Comparison of ENCODE assay signal across 8 cellular contexts in genomic region chr16:27203429-27204231, GRCh38. TPM values are rescaled to one million over a fixed set of nuclear protein-coding genes. Genes with fewer than 3 reads are reported as not detected.
DNase-seq lines count a peak whose midpoint lies in the region; ATAC-seq and TF ChIP-seq lines count a peak whose summit lies in the region.

TSS of gene KDM8 (plus strand) at chr16:27203526. CDS start at chr16:27210124, 6,598 bp downstream.

- peaks cover 7% of the 10 kb centered on the region for H3K9me3 Mint-ChIP-seq in GM23338
- H3K9me3 Mint-ChIP-seq in activated T-helper 17 cell treated with anti-CD3 and anti-CD28 coated beads, Interleukin-2, amount 50 U/mL, for 72 hours, result no peaks in the 10 kb centered on the region
- H3K9me3 Mint-ChIP-seq in naive thymus-derived CD8-positive, alpha-beta T cell, result peaks cover 0 to 5% (median 0%) of the 10 kb centered on the region in 9 donors

- peak within 1 kb of the TSS; percentile 98 for H3K4me3 ChIP-seq in DOHH2 (ENCODE audit: low read length)
- peak within 1 kb of the TSS; percentile 65 for H3K4me3 ChIP-seq in GM23338
- peak within 1 kb of the TSS; percentile 87 for H3K4me3 ChIP-seq in fibroblast of mammary gland (ENCODE audit: control insufficient read depth, low read depth, low read length)

- H4K20me1 ChIP-seq in DOHH2 (ENCODE audit: control insufficient read depth, insufficient read depth, low read depth, low read length), result no peaks in the 10 kb centered on the region
- H4K20me1 ChIP-seq in GM23338 (replicated peaks; ENCODE audit: insufficient read depth), result no peaks in the 10 kb centered on the region

- H3K4me2 ChIP-seq in DOHH2 (ENCODE audit: low read length), result peak within 1 kb of the TSS; percentile 91
- H3K4me2 ChIP-seq in GM23338, result peak within 1 kb of the TSS; percentile 96

- no peaks in the 10 kb centered on the region; the same call in 1 of the 2 replicates for H3K9me3 ChIP-seq in DOHH2 (ENCODE audit: control insufficient read depth, insufficient read depth, low read length)

- H2AFZ ChIP-seq in GM23338, result peak within 1 kb of the TSS; percentile 91

- H3K27me3 Mint-ChIP-seq in GM23338 (ENCODE audit: insufficient read depth, low read depth, poor library complexity), result peaks cover 15% of the 10 kb centered on the region
- H3K27me3 Mint-ChIP-seq in activated T-helper 17 cell treated with anti-CD3 and anti-CD28 coated beads, Interleukin-2, amount 50 U/mL, for 72 hours, result no peaks in the 10 kb centered on the region
- H3K27me3 Mint-ChIP-seq in naive thymus-derived CD8-positive, alpha-beta T cell, result peaks cover 0 to 3% (median 0%) of the 10 kb centered on the region in 5 donors

- peaks cover 14% of the 10 kb centered on the region; the same call in 2 of the 3 replicates for H3K4me1 Mint-ChIP-seq in GM23338
- peaks cover 25% of the 10 kb centered on the region for H3K4me1 Mint-ChIP-seq in activated T-helper 17 cell treated with anti-CD3 and anti-CD28 coated beads, Interleukin-2, amount 50 U/mL, for 72 hours
- H3K4me1 Mint-ChIP-seq in naive thymus-derived CD8-positive, alpha-beta T cell, result peaks cover 21 to 70% (median 61%) of the 10 kb centered on the region in 4 donors

- no peak for TF ChIP-seq CTCF in DOHH2 (IDR thresholded peaks at IDR 0.05; ENCODE audit: low read depth, low read length, poor library complexity, severe bottlenecking)
- TF ChIP-seq CTCF in GM23338 (conservative IDR thresholded peaks at IDR 0.05; ENCODE audit: low read depth in 2 of 2), result no peak
- no peak for TF ChIP-seq CTCF in fibroblast of mammary gland (conservative IDR thresholded peaks at IDR 0.05; ENCODE audit: control insufficient read depth, insufficient read depth, low read depth, low read length)

- H3K27ac Mint-ChIP-seq in GM23338, result peak within 1 kb of the TSS; percentile 100
- H3K27ac Mint-ChIP-seq in activated T-helper 17 cell treated with anti-CD3 and anti-CD28 coated beads, Interleukin-2, amount 50 U/mL, for 72 hours, result peak within 1 kb of the TSS; percentile 96
- H3K27ac Mint-ChIP-seq in naive thymus-derived CD8-positive, alpha-beta T cell, result peak within 1 kb of the TSS; percentile 97 to 100 (median 100)

- peak; percentile 92 for ATAC-seq in GM23338
- peak; percentile 86 for ATAC-seq in activated T-helper 17 cell treated with anti-CD3 and anti-CD28 coated beads, Interleukin-2, amount 50 U/mL, for 72 hours (replicated peaks)
- ATAC-seq in naive thymus-derived CD8-positive, alpha-beta T cell, result peak; percentile 79 to 83

- H3F3A ChIP-seq in DOHH2 (ENCODE audit: control insufficient read depth, insufficient read depth) (0 out of 2 replicates have a peak, but pooled peaks cover 2% of the 10 kb centered on the region), GM23338 (replicated peaks; ENCODE audit: low read depth) (no peaks in the 10 kb centered on the region)

- peaks cover 3% of the 10 kb centered on the region; the same call in 1 of the 2 replicates for H3K36me3 ChIP-seq in DOHH2 (ENCODE audit: control insufficient read depth, low read length)
- H3K36me3 ChIP-seq in GM23338 (ENCODE audit: insufficient read depth), result no peaks in the 10 kb centered on the region

- no peaks in the 10 kb centered on the region for H3K36me3 Mint-ChIP-seq in GM23338 (ENCODE audit: low read depth)
- H3K36me3 Mint-ChIP-seq in activated T-helper 17 cell treated with anti-CD3 and anti-CD28 coated beads, Interleukin-2, amount 50 U/mL, for 72 hours (ENCODE audit: low read depth), result peaks cover 8% of the 10 kb centered on the region
- peaks cover 0 to 3% (median 0%) of the 10 kb centered on the region in 3 donors for H3K36me3 Mint-ChIP-seq in naive thymus-derived CD8-positive, alpha-beta T cell

- peaks cover 61% of the 10 kb centered on the region for H3K4me1 ChIP-seq in DOHH2 (ENCODE audit: control insufficient read depth, low read length)
- peaks cover 4% of the 10 kb centered on the region; the same call in 1 of the 2 replicates for H3K4me1 ChIP-seq in GM23338 (ENCODE audit: insufficient read depth)

- H3K27me3 ChIP-seq in DOHH2 (ENCODE audit: control insufficient read depth, low read length) (no peaks in the 10 kb centered on the region), GM23338 (ENCODE audit: insufficient read depth) (no peaks in the 10 kb centered on the region)

- H3K4me3 Mint-ChIP-seq in GM23338, result peak within 1 kb of the TSS; percentile 96
- peak within 1 kb of the TSS; percentile 85 for H3K4me3 Mint-ChIP-seq in activated T-helper 17 cell treated with anti-CD3 and anti-CD28 coated beads, Interleukin-2, amount 50 U/mL, for 72 hours
- peak within 1 kb of the TSS; percentile 85 to 100 (median 98) for H3K4me3 Mint-ChIP-seq in naive thymus-derived CD8-positive, alpha-beta T cell

- H3K79me2 ChIP-seq in DOHH2 (ENCODE audit: control insufficient read depth, low read length) (peaks cover 12% of the 10 kb centered on the region), GM23338 (replicated peaks; ENCODE audit: insufficient read depth) (peaks cover 14% of the 10 kb centered on the region)

- POLR2A ChIA-PET in naive thymus-derived CD8-positive, alpha-beta T cell (lab: Charles Lee), result interaction anchor here (0.6 to 4.9 kb wide), 29 partner anchors 8 to 1074 kb away, joined by 3 to 133 read pairs (median 6); partner anchors contain the start of genes GTF3C1, IL21R and KATNIP

- H3K9me2 ChIP-seq in DOHH2 (replicated peaks; ENCODE audit: control insufficient read depth, low read length), result no peaks in the 10 kb centered on the region
- H3K9me2 ChIP-seq in GM23338 (ENCODE audit: insufficient read depth), result no peaks in the 10 kb centered on the region

- peak within 1 kb of the TSS; percentile 87 for H3K27ac ChIP-seq in DOHH2 (ENCODE audit: low read depth, low read length)
- H3K27ac ChIP-seq in GM23338 (ENCODE audit: low read depth), result peak within 1 kb of the TSS; percentile 96

- peak; percentile 98 for DNase-seq in GM23338 (ENCODE audit: low spot score)
- peak; percentile 99 for DNase-seq in LHCN-M2 (ENCODE audit: low read depth)
- DNase-seq in RPMI8226, result peak; percentile 100
- peak; percentile 99 for DNase-seq in fibroblast of mammary gland (ENCODE audit: low read depth)
- DNase-seq in naive thymus-derived CD8-positive, alpha-beta T cell, result peak; percentile 98 to 100 (median 100)
- peak; percentile 96 to 100 (median 100) for DNase-seq in stimulated activated naive CD4-positive, alpha-beta T cell (lab: John Stamatoyannopoulos, UW)

RNA-seq across cellular contexts. Expression of gene KDM8, which starts in this region (rescaled TPM):
- 5.1 and 9.1 TPM in 2 replicates for total RNA-seq in GM23338 (2014; rRNA removed; shearing (Covaris generic))
- polyA plus RNA-seq in GM23338 (2016; fragmentation: Nextera tagmentation; extraction: Ambion mirVana), result 3.8 and 5.7 TPM in 2 replicates
- 4.5 and 4.6 TPM in 2 replicates for total RNA-seq in LHCN-M2 (2014; rRNA removed)
- polyA plus RNA-seq in LHCN-M2 (2012), result 3.1 TPM
- 1 to 10 TPM; 7.7 to 9.1 TPM for total RNA-seq in activated T-helper 17 cell treated with anti-CD3 and anti-CD28 coated beads, Interleukin-2, amount 50 U/mL, for 72 hours
- total RNA-seq in naive thymus-derived CD8-positive, alpha-beta T cell, result 10 to 100 TPM; 27.7 to 35.0 TPM
- polyA plus RNA-seq in naive thymus-derived CD8-positive, alpha-beta T cell, result 1 to 10 TPM; 3.8 to 6.2 (median 5.6) TPM

Comparison
In these comparisons a context has a peak if more than half of its experiments do, and no peak if none do; other contexts are left out.
1. Peak in every context shown above with its lines: DNase-seq, ATAC-seq, H3K4me3 ChIP-seq and H3K27ac ChIP-seq.